15 cellular contexts compared by ENCODE assay signal in the genomic region with DNA sequence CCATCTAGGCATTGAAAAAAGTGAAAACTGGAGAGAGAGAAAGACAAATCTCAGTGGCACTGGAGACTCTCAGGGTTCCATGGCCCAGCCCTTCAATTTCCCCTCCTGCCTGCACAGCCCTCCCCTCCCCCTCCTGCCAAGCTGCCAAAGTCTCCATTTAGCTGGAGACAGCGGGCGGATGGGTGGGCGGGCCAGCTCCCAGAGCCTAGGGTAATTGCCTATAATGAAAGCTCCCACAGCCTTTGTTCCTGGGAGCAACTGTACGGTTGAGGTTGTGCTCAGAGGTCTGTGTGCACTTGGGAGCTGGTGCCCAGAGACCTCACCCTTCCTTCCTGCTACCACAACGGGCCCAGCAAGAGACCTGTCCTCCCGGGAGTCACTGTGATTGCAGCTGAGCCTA.
DNase-seq lines count a peak whose midpoint lies in the region; ATAC-seq lines count a peak whose summit lies in the region.
"Had no signal": no experiment of that assay in that cellular context is flagged by ENCODE, and none has a peak within 500 bp of the region (broad histone marks: within the 10 kb centered on the region; RNA-seq: fewer than 3 reads in every experiment).

No MANE protein-coding gene starts in this region.

- DNase-seq in NCI-H345 (lab: John Stamatoyannopoulos, UW) (peak; percentile 33), NCI-H345 treated with DMSO at 0.1 percent for 48 hours (lab: John Stamatoyannopoulos, UW; ENCODE audit: unreplicated experiment) (no peak), NCI-H2107 (lab: John Stamatoyannopoulos, UW) (peak; percentile 48), ecto neural progenitor cell (ENCODE audit: low spot score) (peak; percentile 65), posterior cingulate gyrus (peak in 9 of 10 donors; percentile 42 to 91 (median 51)), Kasumi-1 (lab: John Stamatoyannopoulos, UW) (no peak)
- DNase-seq in stimulated activated CD4-positive, alpha-beta T cell treated with anti-CD3 and anti-CD28 coated beads, Interleukin-4, amount 100 ng/mL, for 24 hours = no peak
- DNase-seq: aorta; esophagus squamous epithelium; left lung; NCI-H187 treated with DMSO at 0.1 percent for 48 hours; sigmoid colon; stimulated activated CD4-positive, alpha-beta T cell treated with anti-CD3 and anti-CD28 coated beads, Interleukin-4, amount 100 ng/mL, for 1 hour; transverse colon had no signal

- intact Hi-C loops in posterior cingulate gyrus (cut with DNase I) = no loop called here

- ATAC-seq in HG02678 (IDR thresholded peaks at IDR 0.05; ENCODE audit: unreplicated experiment) = no peak
- ATAC-seq: left lung had no signal

Comparison
In these comparisons a context has a peak if more than half of its experiments do, and no peak if none do; other contexts are left out.
1. DNase-seq: peak in NCI-H345 (single experiment), NCI-H2107 (single experiment), ecto neural progenitor cell (single experiment) and posterior cingulate gyrus (9 of 10); none in NCI-H345 treated with DMSO at 0.1 percent for 48 hours (single experiment), Kasumi-1 (0 of 2) and stimulated activated CD4-positive, alpha-beta T cell treated with anti-CD3 and anti-CD28 coated beads, Interleukin-4, amount 100 ng/mL, for 24 hours (single experiment).